2 cellular contexts compared by ENCODE assay signal in the genomic region with DNA sequence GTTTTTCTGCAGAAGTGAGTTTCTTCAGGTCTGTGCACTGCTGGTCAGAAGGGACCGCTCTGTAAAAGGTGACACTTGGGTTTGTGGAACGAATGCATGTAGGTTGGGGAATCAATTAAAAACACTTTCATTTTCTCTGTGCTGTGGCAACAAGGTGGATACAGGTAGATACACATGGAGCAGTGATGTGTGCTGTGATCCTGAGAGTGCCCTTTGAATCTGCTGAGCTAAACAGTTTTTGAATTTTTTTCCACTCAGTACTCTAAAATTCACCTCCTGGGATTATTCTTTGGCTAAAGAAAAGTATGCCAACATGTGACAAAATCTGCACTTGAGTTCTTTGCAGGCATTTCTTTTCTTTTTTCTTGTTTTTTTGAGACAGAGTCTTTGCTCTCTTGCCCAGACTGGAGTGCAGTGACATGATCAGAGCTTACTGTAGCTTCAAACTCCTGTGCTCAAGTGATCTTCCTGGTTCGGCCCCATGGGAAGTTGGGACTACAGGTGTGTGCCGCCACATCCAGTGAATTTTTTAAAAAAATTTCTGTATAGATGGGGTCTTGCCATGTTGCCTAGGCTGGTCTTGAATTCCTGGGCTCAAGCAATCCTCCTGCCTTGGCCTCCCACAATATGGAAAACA.
TF ChIP-seq lines count a peak whose summit lies in the region.

No MANE protein-coding gene starts in this region.

TF ChIP-seq in IMR-90, 13 proteins besides CTCF, POLR2A, EP300 and RAD21 (continued from another document):
- no peak for TF ChIP-seq MAZ (IDR thresholded peaks at IDR 0.05; ENCODE audit: borderline replicate concordance, low read depth, low read length)

TF ChIP-seq in HepG2, 621 proteins besides CTCF, POLR2A, EP300 and RAD21:
- TF ChIP-seq, protein P1, sequence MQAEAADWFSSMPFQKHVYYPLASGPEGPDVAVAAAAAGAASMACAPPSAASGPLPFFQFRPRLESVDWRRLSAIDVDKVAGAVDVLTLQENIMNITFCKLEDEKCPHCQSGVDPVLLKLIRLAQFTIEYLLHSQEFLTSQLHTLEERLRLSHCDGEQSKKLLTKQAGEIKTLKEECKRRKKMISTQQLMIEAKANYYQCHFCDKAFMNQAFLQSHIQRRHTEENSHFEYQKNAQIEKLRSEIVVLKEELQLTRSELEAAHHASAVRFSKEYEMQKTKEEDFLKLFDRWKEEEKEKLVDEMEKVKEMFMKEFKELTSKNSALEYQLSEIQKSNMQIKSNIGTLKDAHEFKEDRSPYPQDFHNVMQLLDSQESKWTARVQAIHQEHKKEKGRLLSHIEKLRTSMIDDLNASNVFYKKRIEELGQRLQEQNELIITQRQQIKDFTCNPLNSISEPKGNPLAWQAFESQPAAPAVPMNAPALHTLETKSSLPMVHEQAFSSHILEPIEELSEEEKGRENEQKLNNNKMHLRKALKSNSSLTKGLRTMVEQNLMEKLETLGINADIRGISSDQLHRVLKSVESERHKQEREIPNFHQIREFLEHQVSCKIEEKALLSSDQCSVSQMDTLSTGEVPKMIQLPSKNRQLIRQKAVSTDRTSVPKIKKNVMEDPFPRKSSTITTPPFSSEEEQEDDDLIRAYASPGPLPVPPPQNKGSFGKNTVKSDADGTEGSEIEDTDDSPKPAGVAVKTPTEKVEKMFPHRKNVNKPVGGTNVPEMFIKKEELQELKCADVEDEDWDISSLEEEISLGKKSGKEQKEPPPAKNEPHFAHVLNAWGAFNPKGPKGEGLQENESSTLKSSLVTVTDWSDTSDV (CRISPR knock-in tag; IDR thresholded peaks at IDR 0.05), result no peak
- TF ChIP-seq MAFK (conservative IDR thresholded peaks at IDR 0.05 in 1 of 2, IDR thresholded peaks at IDR 0.05 in 1 of 2; ENCODE audit: low read length in 2 of 2), result peak; percentile 92 to 96
- TF ChIP-seq ZNF7 (CRISPR knock-in tag; IDR thresholded peaks at IDR 0.05), result no peak
- TF ChIP-seq MAFF (IDR thresholded peaks at IDR 0.05; ENCODE audit: low read depth, low read length), result peak; percentile 91
